11 cellular contexts compared by ENCODE assay signal in genomic region chr7:1060315-1061080, GRCh38. TPM values are rescaled to one million over a fixed set of nuclear protein-coding genes. Genes with fewer than 3 reads are reported as not detected.
A peak's percentile ranks its signal among the peaks of the same experiment; 100 is the strongest.
DNase-seq lines count a peak whose midpoint lies in the region; ATAC-seq, FAIRE-seq and TF ChIP-seq lines count a peak whose summit lies in the region.
"Had no signal": no experiment of that assay in that cellular context is flagged by ENCODE, and none has a peak within 500 bp of the region (broad histone marks: within the 10 kb centered on the region; RNA-seq: fewer than 3 reads in every experiment).

No MANE protein-coding gene starts in this region.

- peak overlapping the region; percentile 50 for H4K91ac ChIP-seq in trophoblast cell (ENCODE audit: low read depth, low read length)

- H3K4me1 ChIP-seq in left ventricle myocardium inferior (peaks cover 46% of the 10 kb centered on the region), trophoblast cell (ENCODE audit: control insufficient read depth in 1 of 2, insufficient read depth in 2 of 2, low read length in 2 of 2) (peaks cover 8 to 10% of the 10 kb centered on the region in 2 experiments)

- H3K27me3 Mint-ChIP-seq in T-helper 2 cell treated with Interferon-gamma antibody and Interleukin-4, amounts not matched to agents 5 μg/mL and 100 μg/mL, for 36 hours (ENCODE audit: low read depth) = no peaks in the 10 kb centered on the region
- H3K27me3 Mint-ChIP-seq: CD4-positive, alpha-beta T cell had no signal

- ATAC-seq in HG02870 (IDR thresholded peaks at IDR 0.05; ENCODE audit: unreplicated experiment) = no peak

- H3K36me3 ChIP-seq in WERI-Rb-1 (peaks cover 6% of the 10 kb centered on the region), left ventricle myocardium inferior (peaks cover 19% of the 10 kb centered on the region), trophoblast cell (ENCODE audit: control insufficient read depth in 1 of 2, insufficient read depth in 2 of 2, low read length in 2 of 2) (peaks cover 4 to 6% of the 10 kb centered on the region in 2 experiments)

- H3K9me3 Mint-ChIP-seq in T-helper 2 cell treated with Interferon-gamma antibody and Interleukin-4, amounts not matched to agents 5 μg/mL and 100 μg/mL, for 36 hours = no peaks in the 10 kb centered on the region
- H3K9me3 Mint-ChIP-seq: CD4-positive, alpha-beta T cell had no signal

- no peak overlapping the region for H2BK5ac ChIP-seq in trophoblast cell (ENCODE audit: low read depth, low read length, poor library complexity)

- peak overlapping the region; percentile 36 for H3K4me2 ChIP-seq in trophoblast cell (ENCODE audit: low read length)

- H3K4ac ChIP-seq in trophoblast cell (ENCODE audit: low read depth, low read length) = no peak overlapping the region

- H4K8ac ChIP-seq in trophoblast cell (ENCODE audit: low read depth, low read length) = peak overlapping the region; percentile 18

- FAIRE-seq in D721Med (lab: Jason Lieb, UNC) = no peak
- FAIRE-seq: islet of Langerhans had no signal

- H3K9ac ChIP-seq in trophoblast cell (ENCODE audit: low read length) = no peak overlapping the region

- TF ChIP-seq CTCF in D721Med (IDR thresholded peaks at IDR 0.05; ENCODE audit: insufficient read depth, missing control alignments) (no peak), WERI-Rb-1 (IDR thresholded peaks at IDR 0.05; ENCODE audit: low read depth, low read length) (no peak), left ventricle myocardium inferior (IDR thresholded peaks at IDR 0.05; ENCODE audit: borderline replicate concordance) (no peak)

- H3K27ac ChIP-seq in WERI-Rb-1 = peak overlapping the region; percentile 43
- H3K27ac ChIP-seq in left ventricle myocardium inferior (replicated peaks) = peak overlapping the region; percentile 69
- no peak overlapping the region for H3K27ac ChIP-seq in trophoblast cell (ENCODE audit: low read depth, low read length)

- H3K23ac ChIP-seq in trophoblast cell (ENCODE audit: low read length) = no peak overlapping the region

- no peak overlapping the region for H2BK12ac ChIP-seq in trophoblast cell (ENCODE audit: low read length)

- H3K18ac ChIP-seq in trophoblast cell (ENCODE audit: low read length) = peak overlapping the region; percentile 57

- H3K36me3 Mint-ChIP-seq in T-helper 2 cell treated with Interferon-gamma antibody and Interleukin-4, amounts not matched to agents 5 μg/mL and 100 μg/mL, for 36 hours (ENCODE audit: low read depth) = peaks cover 7% of the 10 kb centered on the region

- H3K4me3 ChIP-seq in WERI-Rb-1 (ENCODE audit: low read depth, low read length) (peak overlapping the region; percentile 41), left ventricle myocardium inferior (peak overlapping the region; percentile 25), trophoblast cell (ENCODE audit: low read depth, low read length) (no peak overlapping the region)
- H3K4me3 ChIP-seq: sigmoid colon had no signal

- peak overlapping the region; percentile 30 for H2AFZ ChIP-seq in trophoblast cell (ENCODE audit: insufficient read depth, low read length, poor library complexity)

- no CpG with 5 or more reads among the region's 35 CpGs for WGBS in trophoblast cell (ENCODE audit: extremely low coverage, insufficient coverage, insufficient read length)

- H3K4me3 Mint-ChIP-seq in T-helper 2 cell treated with Interferon-gamma antibody and Interleukin-4, amounts not matched to agents 5 μg/mL and 100 μg/mL, for 36 hours = no peak overlapping the region
- H3K4me3 Mint-ChIP-seq: CD4-positive, alpha-beta T cell had no signal

- H3K79me2 ChIP-seq in trophoblast cell (ENCODE audit: control insufficient read depth, insufficient read depth, low read length, poor library complexity) = no peaks in the 10 kb centered on the region

- H2AK5ac ChIP-seq in trophoblast cell (ENCODE audit: low read length) = peak overlapping the region; percentile 21

- no peak overlapping the region for H3K27ac Mint-ChIP-seq in T-helper 2 cell treated with Interferon-gamma antibody and Interleukin-4, amounts not matched to agents 5 μg/mL and 100 μg/mL, for 36 hours
- H3K27ac Mint-ChIP-seq: CD4-positive, alpha-beta T cell had no signal

- H3K27me3 ChIP-seq in WERI-Rb-1 (ENCODE audit: insufficient read depth, low read depth, severe bottlenecking) = no peaks in the 10 kb centered on the region
- H3K27me3 ChIP-seq in left ventricle myocardium inferior (ENCODE audit: low read depth) = no peaks in the 10 kb centered on the region
- H3K27me3 ChIP-seq in trophoblast cell (ENCODE audit: insufficient read depth, low read length) = no peaks in the 10 kb centered on the region
- H3K27me3 ChIP-seq: sigmoid colon had no signal

- no peak overlapping the region for H2BK120ac ChIP-seq in trophoblast cell (ENCODE audit: insufficient read depth, low read length, poor library complexity)

- no peak overlapping the region for H4K12ac ChIP-seq in trophoblast cell (ENCODE audit: low read depth, low read length)

- H3K79me1 ChIP-seq in trophoblast cell (ENCODE audit: low read length) = peaks cover 3% of the 10 kb centered on the region

- H3K9me3 ChIP-seq in WERI-Rb-1 (ENCODE audit: severe bottlenecking) (no peaks in the 10 kb centered on the region), left ventricle myocardium inferior (replicated peaks) (no peaks in the 10 kb centered on the region), trophoblast cell (ENCODE audit: insufficient read depth, low read depth, low read length) (peaks cover 3% of the 10 kb centered on the region)
- H3K9me3 ChIP-seq: sigmoid colon had no signal

- H3K4me1 Mint-ChIP-seq in T-helper 2 cell treated with Interferon-gamma antibody and Interleukin-4, amounts not matched to agents 5 μg/mL and 100 μg/mL, for 36 hours (ENCODE audit: low read depth) = peaks cover 15% of the 10 kb centered on the region

- DNase-seq in D721Med (ENCODE audit: insufficient read length, low spot score) (peak; percentile 78), WERI-Rb-1 (peak; percentile 71), left ventricle myocardium inferior (peak; percentile 61), trophoblast cell (peak; percentile 51 to 57), midbrain (lab: John Stamatoyannopoulos, UW) (no peak), nucleus accumbens (lab: John Stamatoyannopoulos, UW) (no peak)
- no peak for DNase-seq in T-helper 2 cell treated with Interferon-gamma antibody and Interleukin-4, amounts not matched to agents 5 μg/mL and 100 μg/mL, for 36 hours (ENCODE audit: low spot score)
- DNase-seq: sigmoid colon had no signal

- no peak overlapping the region for H3K14ac ChIP-seq in trophoblast cell (ENCODE audit: low read length)

- intact Hi-C loops in left ventricle myocardium inferior (cut with micrococcal nuclease) = no loop called here

RNA-seq across cellular contexts. Expression of gene GPR146, which starts 16.2 kb away (rescaled TPM):
- 29.8 TPM for total RNA-seq in left ventricle myocardium inferior
- 5.6 and 6.0 TPM in 2 replicates for polyA plus RNA-seq in trophoblast cell (2013)

RNA-seq across cellular contexts. Expression of gene GPER1, which starts 27.4 kb away (rescaled TPM):
- total RNA-seq in left ventricle myocardium inferior = 3.0 TPM
- polyA plus RNA-seq in trophoblast cell (2013) = 5.2 and 5.3 TPM in 2 replicates
- total RNA-seq: CD4-positive, alpha-beta T cell had no signal

Comparison
In these comparisons a context has a peak if more than half of its experiments do, and no peak if none do; other contexts are left out.
1. DNase-seq: peak in D721Med (single experiment), WERI-Rb-1 (single experiment), left ventricle myocardium inferior (single experiment) and trophoblast cell (2 of 2); none in midbrain (single experiment), T-helper 2 cell treated with Interferon-gamma antibody and Interleukin-4, amounts not matched to agents 5 μg/mL and 100 μg/mL, for 36 hours (single experiment) and nucleus accumbens (0 of 56).